10 cellular contexts compared by ENCODE assay signal in genomic region chr9:114914139-114914538, GRCh38. TPM values are rescaled to one million over a fixed set of nuclear protein-coding genes. Genes with fewer than 3 reads are reported as not detected.
DNase-seq lines count a peak whose midpoint lies in the region; ATAC-seq and TF ChIP-seq lines count a peak whose summit lies in the region.
"Had no signal": no experiment of that assay in that cellular context is flagged by ENCODE, and none has a peak within 500 bp of the region (broad histone marks: within the 10 kb centered on the region; RNA-seq: fewer than 3 reads in every experiment).

No MANE protein-coding gene starts in this region.

- H3K4me3 ChIP-seq in GM23338 (no peak overlapping the region), foreskin fibroblast (ENCODE audit: low read depth in 1 of 2, low read length in 2 of 2) (no peak overlapping the region), breast epithelium (no peak overlapping the region)

- no peaks in the 10 kb centered on the region for H3K9me3 ChIP-seq in breast epithelium

- no peak for TF ChIP-seq POLR2A in breast epithelium (IDR thresholded peaks at IDR 0.05)

- H3K4me1 Mint-ChIP-seq in GM23338: no peaks in the 10 kb centered on the region
- peaks cover 87% of the 10 kb centered on the region for H3K4me1 Mint-ChIP-seq in activated CD4-positive, alpha-beta memory T cell treated with anti-CD3 and anti-CD28 coated beads for 36 hours (ENCODE audit: low read depth)

- no peaks in the 10 kb centered on the region for H3F3A ChIP-seq in GM23338 (replicated peaks; ENCODE audit: low read depth)

- CTCF ChIA-PET in activated CD4-positive, alpha-beta memory T cell treated with anti-CD3 and anti-CD28 coated beads for 36 hours (lab: Charles Lee): interaction anchor here (1.4 to 15.1 kb wide), 6 partner anchors 11 to 235 kb away, joined by 3 to 242 read pairs (median 6); partner anchors contain the start of gene TEX48

- H3K36me3 ChIP-seq in GM23338 (ENCODE audit: insufficient read depth) (no peaks in the 10 kb centered on the region), breast epithelium (no peaks in the 10 kb centered on the region)

- H3K4me2 ChIP-seq in GM23338: no peak overlapping the region

- H3K27me3 ChIP-seq in GM23338 (ENCODE audit: insufficient read depth) (peaks cover 59% of the 10 kb centered on the region), breast epithelium (no peaks in the 10 kb centered on the region)

- TF ChIP-seq CTCF in C4-2B (conservative IDR thresholded peaks at IDR 0.05): peak; percentile 17; the same call in 1 of the 2 replicates
- TF ChIP-seq CTCF in GM23338 (conservative IDR thresholded peaks at IDR 0.05; ENCODE audit: low read depth in 2 of 2): peak; percentile 53 to 56
- peak; percentile 17 for TF ChIP-seq CTCF in foreskin fibroblast (IDR thresholded peaks at IDR 0.05; ENCODE audit: low read depth, low read length)
- TF ChIP-seq CTCF in breast epithelium (IDR thresholded peaks at IDR 0.05): no peak

- intact Hi-C loops in activated CD4-positive, alpha-beta memory T cell treated with anti-CD3 and anti-CD28 coated beads for 36 hours (cut with micrococcal nuclease): loop anchor here (10.0 kb wide), 1 partner anchor 611 kb away; no protein-coding TSS in a partner anchor
- intact Hi-C loops in breast epithelium (cut with DNase I; ENCODE audit: low total_unique reads): loop anchor here (5.0 kb wide), 1 partner anchor 172 kb away; no protein-coding TSS in a partner anchor

- H3K79me2 ChIP-seq in GM23338 (replicated peaks; ENCODE audit: insufficient read depth): no peaks in the 10 kb centered on the region

- no peak overlapping the region for H2AFZ ChIP-seq in GM23338

- DNase-seq in GM23338 (ENCODE audit: low spot score) (peak; percentile 31), foreskin fibroblast (no peak), breast epithelium (ENCODE audit: low spot score in 2 of 2) (no peak)
- DNase-seq in activated CD4-positive, alpha-beta memory T cell treated with anti-CD3 and anti-CD28 coated beads for 36 hours: no peak
- DNase-seq: activated CD4-positive, alpha-beta T cell treated with anti-CD3 and anti-CD28 coated beads for 48 hours; Right ventricle myocardium superior had no signal

- no peaks in the 10 kb centered on the region for H3K9me3 Mint-ChIP-seq in GM23338
- no peaks in the 10 kb centered on the region for H3K9me3 Mint-ChIP-seq in activated CD4-positive, alpha-beta memory T cell treated with anti-CD3 and anti-CD28 coated beads for 36 hours

- H3K27ac Mint-ChIP-seq in GM23338: no peak overlapping the region
- peak overlapping the region; percentile 44 for H3K27ac Mint-ChIP-seq in activated CD4-positive, alpha-beta memory T cell treated with anti-CD3 and anti-CD28 coated beads for 36 hours

- ATAC-seq in GM23338: peak; percentile 59
- ATAC-seq in HG02970 (IDR thresholded peaks at IDR 0.05; ENCODE audit: low FRiP score, unreplicated experiment): no peak
- no peak for ATAC-seq in GM21619 (IDR thresholded peaks at IDR 0.05; ENCODE audit: unreplicated experiment)
- ATAC-seq in GM21423 (IDR thresholded peaks at IDR 0.05; ENCODE audit: unreplicated experiment): no peak

- H3K27ac ChIP-seq in C4-2B (no peak overlapping the region), GM23338 (ENCODE audit: low read depth) (no peak overlapping the region), breast epithelium (no peak overlapping the region)

- H4K20me1 ChIP-seq in GM23338 (replicated peaks; ENCODE audit: insufficient read depth): no peaks in the 10 kb centered on the region; the same call in 1 of the 2 replicates

- H3K4me3 Mint-ChIP-seq in GM23338: no peak overlapping the region
- no peak overlapping the region for H3K4me3 Mint-ChIP-seq in activated CD4-positive, alpha-beta memory T cell treated with anti-CD3 and anti-CD28 coated beads for 36 hours

- POLR2A ChIA-PET in activated CD4-positive, alpha-beta memory T cell treated with anti-CD3 and anti-CD28 coated beads for 36 hours (lab: Charles Lee): interaction anchor here (1.1 to 2.1 kb wide), 2 partner anchors 11 to 16 kb away, joined by 3 to 13 read pairs; partner anchors contain the start of gene TNFSF8

- H3K36me3 Mint-ChIP-seq in GM23338 (ENCODE audit: low read depth): no peaks in the 10 kb centered on the region
- peaks cover 61% of the 10 kb centered on the region for H3K36me3 Mint-ChIP-seq in activated CD4-positive, alpha-beta memory T cell treated with anti-CD3 and anti-CD28 coated beads for 36 hours

- no peaks in the 10 kb centered on the region for H3K9me2 ChIP-seq in GM23338 (ENCODE audit: insufficient read depth)

- peaks cover 32% of the 10 kb centered on the region for H3K27me3 Mint-ChIP-seq in GM23338 (ENCODE audit: insufficient read depth, low read depth, poor library complexity)
- H3K27me3 Mint-ChIP-seq in activated CD4-positive, alpha-beta memory T cell treated with anti-CD3 and anti-CD28 coated beads for 36 hours: no peaks in the 10 kb centered on the region

- no peaks in the 10 kb centered on the region for H3K4me1 ChIP-seq in GM23338 (ENCODE audit: insufficient read depth)
- H3K4me1 ChIP-seq in breast epithelium: peaks cover 2 to 12% of the 10 kb centered on the region in 2 donors

TF ChIP-seq in GM23338, 12 proteins besides CTCF, POLR2A, EP300 and RAD21:
- TF ChIP-seq POLR2AphosphoS5 (IDR thresholded peaks at IDR 0.05; ENCODE audit: low read depth) (no peak), ZNF462 (CRISPR knock-in tag; IDR thresholded peaks at IDR 0.05) (no peak)

RNA-seq across cellular contexts. Expression of gene TNFSF8, which starts 16.3 kb away (rescaled TPM):
- not detected in 2 replicates for total RNA-seq in GM23338 (2014; rRNA removed; shearing (Covaris generic))
- not detected in 2 replicates for polyA plus RNA-seq in GM23338 (2016; fragmentation: Nextera tagmentation; extraction: Ambion mirVana)
- total RNA-seq in activated CD4-positive, alpha-beta memory T cell treated with anti-CD3 and anti-CD28 coated beads for 36 hours: 10 to 100 TPM; 37.9 to 38.7 TPM
- total RNA-seq in breast epithelium: 1 to 10 TPM; 2.6 to 9.8 (median 4.7) TPM

Comparison
In these comparisons a context has a peak if more than half of its experiments do, and no peak if none do; other contexts are left out.
1. CTCF ChIP-seq: peak in C4-2B (single experiment), GM23338 (2 of 2) and foreskin fibroblast (single experiment); none in breast epithelium (0 of 3).